In genomic region chr3:149507491-149508324, GRCh38 we compare ENCODE assay signal across 8 cellular contexts. TPM values are rescaled to one million over a fixed set of nuclear protein-coding genes. Genes with fewer than 3 reads are reported as not detected.
DNase-seq lines count a peak whose midpoint lies in the region; TF ChIP-seq lines count a peak whose summit lies in the region.

No MANE protein-coding gene starts in this region.

- H3K4me3 ChIP-seq in NB4 (ENCODE audit: low read depth, low read length) (peak overlapping the region; percentile 37), trophoblast cell (ENCODE audit: low read depth, low read length) (no peak overlapping the region)

- no peak overlapping the region for H4K91ac ChIP-seq in trophoblast cell (ENCODE audit: low read depth, low read length)

- H3K36me3 ChIP-seq in trophoblast cell (ENCODE audit: control insufficient read depth in 1 of 2, insufficient read depth in 2 of 2, low read length in 2 of 2): no peaks in the 10 kb centered on the region

- H2AK5ac ChIP-seq in trophoblast cell (ENCODE audit: low read length): no peak overlapping the region

- no peak overlapping the region for H3K14ac ChIP-seq in trophoblast cell (ENCODE audit: low read length)

- peak overlapping the region; percentile 17 for H2AFZ ChIP-seq in trophoblast cell (ENCODE audit: insufficient read depth, low read length, poor library complexity)

- no peak for TF ChIP-seq CTCF in NB4 (IDR thresholded peaks at IDR 0.05; ENCODE audit: low read depth, low read length)

- H3K9ac ChIP-seq in trophoblast cell (ENCODE audit: low read length): no peak overlapping the region

- no peak overlapping the region for H2BK12ac ChIP-seq in trophoblast cell (ENCODE audit: low read length)

- peaks cover 7 to 14% of the 10 kb centered on the region in 2 experiments for H3K4me1 ChIP-seq in trophoblast cell (ENCODE audit: control insufficient read depth in 1 of 2, insufficient read depth in 2 of 2, low read length in 2 of 2)

- TF ChIP-seq POLR2A in NB4 (IDR thresholded peaks at IDR 0.05; ENCODE audit: extremely low read depth, insufficient read length): no peak

- H4K12ac ChIP-seq in trophoblast cell (ENCODE audit: low read depth, low read length): no peak overlapping the region

- no peak overlapping the region for H3K18ac ChIP-seq in trophoblast cell (ENCODE audit: low read length)

- no peak overlapping the region for H3K4me2 ChIP-seq in trophoblast cell (ENCODE audit: low read length)

- no peak overlapping the region for H3K4ac ChIP-seq in trophoblast cell (ENCODE audit: low read depth, low read length)

- no peak overlapping the region for H3K27ac ChIP-seq in trophoblast cell (ENCODE audit: low read depth, low read length)

- no peak overlapping the region for H2BK120ac ChIP-seq in trophoblast cell (ENCODE audit: insufficient read depth, low read length, poor library complexity)

- H3K79me2 ChIP-seq in trophoblast cell (ENCODE audit: control insufficient read depth, insufficient read depth, low read length, poor library complexity): no peaks in the 10 kb centered on the region

- WGBS in trophoblast cell (ENCODE audit: extremely low coverage, insufficient coverage, insufficient read length): no CpG with 5 or more reads among the region's 14 CpGs

- DNase-seq in ELF-1 (ENCODE audit: low read depth, low spot score) (peak; percentile 19), NB4 (ENCODE audit: low read depth) (peak; percentile 80), dermis blood vessel endothelial cell (peak; percentile 44), trophoblast cell (peak; percentile 93 to 97), NCI-H1105 (lab: John Stamatoyannopoulos, UW) (no peak), superior temporal gyrus (ENCODE audit: extremely low spot score) (no peak), NCI-H1694 (lab: John Stamatoyannopoulos, UW) (no peak), NCI-H2227 treated with DMSO at 0.1 percent for 48 hours (lab: John Stamatoyannopoulos, UW) (no peak)

- H3K9me3 ChIP-seq in trophoblast cell (ENCODE audit: insufficient read depth, low read depth, low read length): no peaks in the 10 kb centered on the region

- H3K23ac ChIP-seq in trophoblast cell (ENCODE audit: low read length): no peak overlapping the region

- no peaks in the 10 kb centered on the region for H3K79me1 ChIP-seq in trophoblast cell (ENCODE audit: low read length)

- H4K8ac ChIP-seq in trophoblast cell (ENCODE audit: low read depth, low read length): no peak overlapping the region

- H2BK5ac ChIP-seq in trophoblast cell (ENCODE audit: low read depth, low read length, poor library complexity): no peak overlapping the region

- no peaks in the 10 kb centered on the region for H3K27me3 ChIP-seq in trophoblast cell (ENCODE audit: insufficient read depth, low read length)

RNA-seq across cellular contexts. Expression of gene TM4SF4, which starts 33.2 kb away (rescaled TPM):
- total RNA-seq in dermis blood vessel endothelial cell: not detected in 2 replicates
- polyA plus RNA-seq in trophoblast cell (2013): not detected in 2 replicates

Comparison
In these comparisons a context has a peak if more than half of its experiments do, and no peak if none do; other contexts are left out.
1. DNase-seq: peak in ELF-1 (single experiment), NB4 (single experiment), dermis blood vessel endothelial cell (single experiment) and trophoblast cell (2 of 2); none in NCI-H1105 (single experiment), superior temporal gyrus (single experiment), NCI-H1694 (single experiment) and NCI-H2227 treated with DMSO at 0.1 percent for 48 hours (single experiment).